Comparison of ENCODE assay signal across 27 cellular contexts in genomic region chr10:84339025-84339424, GRCh38.
"Had no signal": no experiment of that assay in that cellular context is flagged by ENCODE, and none has a peak within 500 bp of the region (broad histone marks: within the 10 kb centered on the region; RNA-seq: fewer than 3 reads in every experiment).

No MANE protein-coding gene starts in this region.

- H3K4me1 ChIP-seq: colonic mucosa had no signal

- H3K36me3 ChIP-seq: colonic mucosa, gastrocnemius medialis, neural progenitor cell, stomach, thyroid gland had no signal

- H3K27me3 Mint-ChIP-seq: dendritic cell treated with granulocyte-macrophage colony-stimulating factor and Interleukin-4, amounts not matched to agents 40 ng/mL and 50 ng/mL, for 4 days; memory B cell; progenitor cell of endocrine pancreas; type B pancreatic cell had no signal

- H3K27ac ChIP-seq: colonic mucosa, epithelial cell of prostate, gastrocnemius medialis, neural progenitor cell, parathyroid adenoma, stomach, thyroid gland had no signal

- H3K9ac ChIP-seq: neural progenitor cell, parathyroid adenoma had no signal

- H3K4me3 ChIP-seq: colonic mucosa, gastrocnemius medialis, lung, neural progenitor cell, smooth muscle cell, stomach, thyroid gland had no signal

- H3K9me3 ChIP-seq: colonic mucosa, gastrocnemius medialis, stomach, thyroid gland had no signal

- H2AFZ ChIP-seq: neural progenitor cell, parathyroid adenoma had no signal

- H3K36me3 Mint-ChIP-seq: type B pancreatic cell had no signal

- H3K4me3 Mint-ChIP-seq: dendritic cell treated with granulocyte-macrophage colony-stimulating factor and Interleukin-4, amounts not matched to agents 40 ng/mL and 50 ng/mL, for 4 days; endodermal cell; memory B cell; nephron; neural progenitor cell; type B pancreatic cell had no signal

- ATAC-seq: esophagus mucosa, gastrocnemius medialis, left lobe of liver, sciatic nerve had no signal

- H3K4me2 ChIP-seq: neural progenitor cell, smooth muscle cell had no signal

- H3K4me1 Mint-ChIP-seq: neural progenitor cell had no signal

- H3K9me3 Mint-ChIP-seq: dendritic cell treated with granulocyte-macrophage colony-stimulating factor and Interleukin-4, amounts not matched to agents 40 ng/mL and 50 ng/mL, for 4 days; endodermal cell; memory B cell; nephron; type B pancreatic cell had no signal

- H3K27ac Mint-ChIP-seq: dendritic cell treated with granulocyte-macrophage colony-stimulating factor and Interleukin-4, amounts not matched to agents 40 ng/mL and 50 ng/mL, for 4 days; endodermal cell; memory B cell; nephron; neural progenitor cell; progenitor cell of endocrine pancreas; type B pancreatic cell had no signal

- DNase-seq: colonic mucosa; effector CD8-positive, alpha-beta T cell; endodermal cell; foreskin fibroblast; gastrocnemius medialis; head of caudate nucleus; kidney; stimulated activated CD4-positive, alpha-beta T cell treated with anti-CD3 and anti-CD28 coated beads, Interleukin-12 subunit alpha, Interleukin-12 subunit beta, amount 100 ng/mL, for 4 hours; stimulated activated CD4-positive, alpha-beta T cell treated with anti-CD3 and anti-CD28 coated beads, Interleukin-1b, Interleukin-23, amount 100 ng/mL, for 48 hours; stimulated activated CD4-positive, alpha-beta T cell treated with anti-CD3 and anti-CD28 coated beads, Interleukin-4, amount 100 ng/mL, for 1 hour; stimulated activated CD8-positive, alpha-beta memory T cell treated with anti-CD3 and anti-CD28 coated beads, Interleukin-4, amount 100 ng/mL, for 48 hours; stimulated activated naive CD4-positive, alpha-beta T cell treated with Interleukin-2 at 50 U/mL for 16 hours; stomach; thyroid gland had no signal

- H3K27me3 ChIP-seq: colonic mucosa, gastrocnemius medialis, neural progenitor cell, stomach, thyroid gland had no signal
